ENCODE assay signal across 21 cellular contexts in genomic region chr2:159913897-159914296, GRCh38. TPM values are rescaled to one million over a fixed set of nuclear protein-coding genes. Genes with fewer than 3 reads are reported as not detected.
DNase-seq lines count a peak whose midpoint lies in the region; ATAC-seq and TF ChIP-seq lines count a peak whose summit lies in the region.
"Had no signal": no experiment of that assay in that cellular context is flagged by ENCODE, and none has a peak within 500 bp of the region (broad histone marks: within the 10 kb centered on the region; RNA-seq: fewer than 3 reads in every experiment).

No MANE protein-coding gene starts in this region.

- no peaks in the 10 kb centered on the region for H3K9me3 Mint-ChIP-seq in activated T-helper 17 cell treated with anti-CD3 and anti-CD28 coated beads, Interleukin-2, amount 50 U/mL, for 72 hours
- H3K9me3 Mint-ChIP-seq: CD4-positive, alpha-beta memory T cell; GM23338; H9 had no signal

- H3K36me3 Mint-ChIP-seq in activated T-helper 17 cell treated with anti-CD3 and anti-CD28 coated beads, Interleukin-2, amount 50 U/mL, for 72 hours (ENCODE audit: low read depth) = no peaks in the 10 kb centered on the region

- no peak overlapping the region for H3K4me3 ChIP-seq in dorsolateral prefrontal cortex
- H3K4me3 ChIP-seq: A549; BLaER1 treated with 17β-estradiol and CSF1 and Interleukin-3, amounts not matched to agents 10 nM and 100 nM; GM23338 had no signal

- H3K27ac Mint-ChIP-seq in activated T-helper 17 cell treated with anti-CD3 and anti-CD28 coated beads, Interleukin-2, amount 50 U/mL, for 72 hours = no peak overlapping the region
- H3K27ac Mint-ChIP-seq: CD4-positive, alpha-beta memory T cell; GM23338; H9 had no signal

- H3K27me3 Mint-ChIP-seq in activated T-helper 17 cell treated with anti-CD3 and anti-CD28 coated beads, Interleukin-2, amount 50 U/mL, for 72 hours = peaks cover 15% of the 10 kb centered on the region

- ATAC-seq in HG02678 (IDR thresholded peaks at IDR 0.05; ENCODE audit: unreplicated experiment) (peak; percentile 47), HG02885 (IDR thresholded peaks at IDR 0.05; ENCODE audit: poor library complexity, unreplicated experiment) (peak; percentile 48)
- ATAC-seq in activated T-helper 17 cell treated with anti-CD3 and anti-CD28 coated beads, Interleukin-2, amount 50 U/mL, for 72 hours (replicated peaks) = peak; percentile 46
- ATAC-seq in stimulated activated naive CD8-positive, alpha-beta T cell treated with anti-CD3 and anti-CD28 coated beads, Interleukin-15, Interleukin-2, amounts not matched to agents 100 U/mL and 50 U/mL, for 24 hours = no peak
- ATAC-seq: A549, GM23338, HCT116 had no signal

- no peak overlapping the region for H3K27ac ChIP-seq in dorsolateral prefrontal cortex
- H3K27ac ChIP-seq: A549; BLaER1 treated with 17β-estradiol and CSF1 and Interleukin-3, amounts not matched to agents 10 nM and 100 nM had no signal

- TF ChIP-seq CTCF in dorsolateral prefrontal cortex (IDR thresholded peaks at IDR 0.05 in 54 of 56, conservative IDR thresholded peaks at IDR 0.05 in 2 of 56; ENCODE audit: low read depth in 1 of 56, partially characterized antibody in 56 of 56) = no peak

- peaks cover 0 to 10% (median 0%) of the 10 kb centered on the region in 45 donors for H3K27me3 ChIP-seq in dorsolateral prefrontal cortex
- H3K27me3 ChIP-seq: BE2C; BLaER1 treated with 17β-estradiol and CSF1 and Interleukin-3, amounts not matched to agents 10 nM and 100 nM had no signal

- peaks cover 15% of the 10 kb centered on the region for H3K4me1 Mint-ChIP-seq in activated T-helper 17 cell treated with anti-CD3 and anti-CD28 coated beads, Interleukin-2, amount 50 U/mL, for 72 hours
- H3K4me1 Mint-ChIP-seq: CD4-positive, alpha-beta memory T cell; GM23338; H9 had no signal

- H3K4me3 Mint-ChIP-seq in activated T-helper 17 cell treated with anti-CD3 and anti-CD28 coated beads, Interleukin-2, amount 50 U/mL, for 72 hours = no peak overlapping the region
- H3K4me3 Mint-ChIP-seq: CD4-positive, alpha-beta memory T cell; GM23338; H9 had no signal

- intact Hi-C loops in dorsolateral prefrontal cortex (cut with DNase I) = no loop called here

- DNase-seq in dorsolateral prefrontal cortex = no peak
- no peak for DNase-seq in ureter (ENCODE audit: low spot score)
- DNase-seq in stimulated activated naive CD8-positive, alpha-beta T cell treated with anti-CD3 and anti-CD28 coated beads, Interleukin-15, Interleukin-2, amounts not matched to agents 100 U/mL and 50 U/mL, for 24 hours = no peak
- no peak for DNase-seq in C1 segment of cervical spinal cord (lab: John Stamatoyannopoulos, UW)
- DNase-seq: 8988T; ACHN; AML-193; BE2C; Calu3; CD4-positive, alpha-beta memory T cell; COR-L47; DND-41; H9 had no signal

RNA-seq across cellular contexts. Expression of gene LY75, which starts 9.3 kb away (rescaled TPM):
- total RNA-seq in activated T-helper 17 cell treated with anti-CD3 and anti-CD28 coated beads, Interleukin-2, amount 50 U/mL, for 72 hours = 10 to 100 TPM; 31.3 to 32.2 TPM
- total RNA-seq in dorsolateral prefrontal cortex (1 to 10 TPM in 102 of 120 experiments, under 1 TPM in 17, not detected in 1; 0.41 to 4.8 (median 1.8) TPM), ureter (42.4 TPM)
- total RNA-seq: H4 had no signal
